1 cellular context compared by ENCODE assay signal in genomic region chr20:24353135-24353694, GRCh38.
TF ChIP-seq lines count a peak whose summit lies in the region.

No MANE protein-coding gene starts in this region.

TF ChIP-seq in GM23338, 12 proteins besides CTCF, POLR2A, EP300 and RAD21 (continued from another document):
- TF ChIP-seq ETS1 (IDR thresholded peaks at IDR 0.05) (no peak), ZNF114 (CRISPR knock-in tag; IDR thresholded peaks at IDR 0.05) (no peak), CREB1 (CRISPR knock-in tag; IDR thresholded peaks at IDR 0.05; ENCODE audit: low read depth) (no peak), ZNF462 (CRISPR knock-in tag; IDR thresholded peaks at IDR 0.05) (no peak)
